8 cellular contexts compared by ENCODE assay signal in the genomic region with DNA sequence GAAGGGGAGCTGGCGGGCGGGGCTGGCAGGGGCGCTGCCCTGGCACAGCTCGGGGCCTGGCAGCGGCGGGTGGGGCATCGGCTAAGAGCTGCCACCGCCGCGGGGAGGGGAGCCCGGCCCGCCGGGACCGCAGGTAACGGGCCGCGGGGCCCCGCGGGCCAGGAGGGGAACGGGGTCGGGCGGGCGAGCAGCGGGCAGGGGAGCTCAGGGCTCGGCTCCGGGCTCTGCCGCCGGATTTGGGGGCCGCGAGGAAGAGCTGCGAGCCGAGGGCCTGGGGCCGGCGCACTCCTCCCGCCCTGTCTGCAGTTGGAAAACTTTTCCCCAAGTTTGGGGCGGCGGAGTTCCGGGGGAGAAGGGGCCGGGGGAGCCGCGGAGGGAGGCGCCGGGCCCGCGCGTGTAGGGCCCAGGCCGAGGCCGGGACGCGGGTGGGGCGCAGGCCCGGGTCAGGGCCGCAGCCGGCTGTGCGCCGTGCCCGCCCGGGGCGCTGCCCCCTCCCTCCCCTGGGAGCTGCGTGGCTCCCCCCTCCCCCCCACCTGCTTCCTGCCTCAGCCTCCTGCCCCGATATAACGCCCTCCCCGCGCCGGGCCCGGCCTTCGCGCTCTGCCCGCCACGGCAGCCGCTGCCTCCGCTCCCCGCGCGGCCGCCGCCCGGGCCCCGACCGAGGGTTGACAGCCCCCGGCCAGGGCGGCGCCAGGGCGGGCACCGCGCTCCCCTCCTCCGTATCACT. TPM values are rescaled to one million over a fixed set of nuclear protein-coding genes. Genes with fewer than 3 reads are reported as not detected.
DNase-seq lines count a peak whose midpoint lies in the region; ATAC-seq and TF ChIP-seq lines count a peak whose summit lies in the region.

No MANE protein-coding gene starts in this region.

- H3K27me3 ChIP-seq in BE2C, result peaks cover 26% of the 10 kb centered on the region

- no peak overlapping the region for H3K4me3 ChIP-seq in BE2C (ENCODE audit: low read depth, low read length)

- peak; percentile 59 for DNase-seq in activated CD4-positive, CD25-positive, alpha-beta regulatory T cell treated with anti-CD3 and anti-CD28 coated beads, Interleukin-2, amount 50 U/mL, for 72 hours
- DNase-seq in activated naive CD4-positive, alpha-beta T cell treated with anti-CD3 and anti-CD28 coated beads, Interleukin-2, amount 10 ng/mL, durations not matched to agents 7 days and 5 days, result peak; percentile 77
- peak; percentile 74 for DNase-seq in iris pigment epithelial cell (ENCODE audit: low read depth)
- peak; percentile 19 for DNase-seq in stimulated activated naive CD4-positive, alpha-beta T cell treated with Interleukin-2 at 50 U/mL for 16 hours (lab: John Stamatoyannopoulos, UW)
- no peak for DNase-seq in SK-N-DZ (ENCODE audit: low spot score)
- no peak for DNase-seq in BE2C
- no peak for DNase-seq in GM19240 (ENCODE audit: insufficient read length, low spot score)

- peaks cover 40% of the 10 kb centered on the region for H3K4me1 Mint-ChIP-seq in activated naive CD4-positive, alpha-beta T cell treated with anti-CD3 and anti-CD28 coated beads, Interleukin-2, amount 10 ng/mL, durations not matched to agents 7 days and 5 days

- H3K27me3 Mint-ChIP-seq in activated naive CD4-positive, alpha-beta T cell treated with anti-CD3 and anti-CD28 coated beads, Interleukin-2, amount 10 ng/mL, durations not matched to agents 7 days and 5 days, result peaks cover 56% of the 10 kb centered on the region

- no peak for ATAC-seq in activated CD4-positive, CD25-positive, alpha-beta regulatory T cell treated with anti-CD3 and anti-CD28 coated beads, Interleukin-2, amount 50 U/mL, for 24 hours

- peak overlapping the region; percentile 83 for H3K27ac Mint-ChIP-seq in activated naive CD4-positive, alpha-beta T cell treated with anti-CD3 and anti-CD28 coated beads, Interleukin-2, amount 10 ng/mL, durations not matched to agents 7 days and 5 days

- no peaks in the 10 kb centered on the region for H3K36me3 ChIP-seq in BE2C

- H3K9me3 ChIP-seq in BE2C, result no peaks in the 10 kb centered on the region

- H3K9me3 Mint-ChIP-seq in activated naive CD4-positive, alpha-beta T cell treated with anti-CD3 and anti-CD28 coated beads, Interleukin-2, amount 10 ng/mL, durations not matched to agents 7 days and 5 days, result no peaks in the 10 kb centered on the region

- peak overlapping the region; percentile 77 for H3K4me3 Mint-ChIP-seq in activated naive CD4-positive, alpha-beta T cell treated with anti-CD3 and anti-CD28 coated beads, Interleukin-2, amount 10 ng/mL, durations not matched to agents 7 days and 5 days

- no peak for TF ChIP-seq CTCF in BE2C (IDR thresholded peaks at IDR 0.05; ENCODE audit: low read depth, low read length)

- CTCF ChIA-PET in activated naive CD4-positive, alpha-beta T cell treated with anti-CD3 and anti-CD28 coated beads, Interleukin-2, amount 10 ng/mL, durations not matched to agents 7 days and 5 days (lab: Charles Lee), result interaction anchor here (0.7 to 7.5 kb wide), 25 partner anchors 10 to 363 kb away, joined by 3 to 147 read pairs (median 5); no protein-coding TSS in a partner anchor

- no peaks in the 10 kb centered on the region for H3K4me1 ChIP-seq in BE2C

- H3K36me3 Mint-ChIP-seq in activated naive CD4-positive, alpha-beta T cell treated with anti-CD3 and anti-CD28 coated beads, Interleukin-2, amount 10 ng/mL, durations not matched to agents 7 days and 5 days, result peaks cover 17% of the 10 kb centered on the region

RNA-seq across cellular contexts. Expression of gene HIC1, which starts 0.8 kb away (rescaled TPM):
- polyA plus RNA-seq in SK-N-DZ (2014; cell fraction: cytosol; rRNA removed), result 0.89 and 4.4 TPM in 2 replicates
- polyA plus RNA-seq in SK-N-DZ (2014; cell fraction: nucleus; rRNA removed), result 9.0 and 14.7 TPM in 2 replicates
- 1.3 TPM for polyA plus RNA-seq in BE2C (2012; ENCODE audit: insufficient read depth, insufficient read length, low read depth)

RNA-seq across cellular contexts. Expression of gene OVCA2, which starts 13.8 kb away (rescaled TPM):
- 40.6 and 46.7 TPM in 2 replicates for polyA plus RNA-seq in SK-N-DZ (2014; cell fraction: cytosol; rRNA removed)
- 28.2 and 44.6 TPM in 2 replicates for polyA plus RNA-seq in SK-N-DZ (2014; cell fraction: nucleus; rRNA removed)
- 45.7 TPM for polyA plus RNA-seq in BE2C (2012; ENCODE audit: insufficient read depth, insufficient read length, low read depth)

RNA-seq across cellular contexts. Expression of gene DPH1, which starts 25.7 kb away (rescaled TPM):
- polyA plus RNA-seq in SK-N-DZ (2014; cell fraction: cytosol; rRNA removed), result 48.4 and 48.9 TPM in 2 replicates
- polyA plus RNA-seq in SK-N-DZ (2014; cell fraction: nucleus; rRNA removed), result 129 and 146 TPM in 2 replicates
- 130 TPM for polyA plus RNA-seq in BE2C (2012; ENCODE audit: insufficient read depth, insufficient read length, low read depth)

RNA-seq across cellular contexts. Expression of gene RTN4RL1, which starts 30.5 kb away (rescaled TPM):
- not detected in 2 replicates for polyA plus RNA-seq in SK-N-DZ (2014; cell fraction: cytosol; rRNA removed)
- 0.34 TPM in 1 of 2 replicates, not detected in the other for polyA plus RNA-seq in SK-N-DZ (2014; cell fraction: nucleus; rRNA removed)
- 4.8 TPM for polyA plus RNA-seq in BE2C (2012; ENCODE audit: insufficient read depth, insufficient read length, low read depth)

Comparison
In these comparisons a context has a peak if more than half of its experiments do, and no peak if none do; other contexts are left out.
1. DNase-seq: peak in activated CD4-positive, CD25-positive, alpha-beta regulatory T cell treated with anti-CD3 and anti-CD28 coated beads, Interleukin-2, amount 50 U/mL, for 72 hours (single experiment), activated naive CD4-positive, alpha-beta T cell treated with anti-CD3 and anti-CD28 coated beads, Interleukin-2, amount 10 ng/mL, durations not matched to agents 7 days and 5 days (single experiment), iris pigment epithelial cell (single experiment) and stimulated activated naive CD4-positive, alpha-beta T cell treated with Interleukin-2 at 50 U/mL for 16 hours (single experiment); none in SK-N-DZ (single experiment), BE2C (single experiment) and GM19240 (single experiment).